In genomic region chr7:73842248-73842895, GRCh38 we compare ENCODE assay signal across 8 cellular contexts. TPM values are rescaled to one million over a fixed set of nuclear protein-coding genes. Genes with fewer than 3 reads are reported as not detected.
DNase-seq lines count a peak whose midpoint lies in the region; ATAC-seq and TF ChIP-seq lines count a peak whose summit lies in the region.

Gene METTL27, minus strand, starts transcription at chr7:73842516. Its CDS starts 376 bp downstream, at chr7:73842140.

- H3K27me3 Mint-ChIP-seq in CD4-positive, alpha-beta T cell, result no peaks in the 10 kb centered on the region
- H3K27me3 Mint-ChIP-seq in activated CD8-positive, alpha-beta T cell treated with anti-CD3 and anti-CD28 coated beads for 36 hours, result peaks cover 2% of the 10 kb centered on the region

- intact Hi-C loops in CD4-positive, alpha-beta T cell (cut with DNase I, micrococcal nuclease), result loop anchor here in 1 of 2 experiments (2.0 to 5.0 kb wide), 2 partner anchors 102 to 175 kb away; partner anchors contain the start of gene VPS37D
- intact Hi-C loops in activated CD8-positive, alpha-beta T cell treated with anti-CD3 and anti-CD28 coated beads for 36 hours (cut with micrococcal nuclease), result no loop called here

- H3K4me1 ChIP-seq in ectodermal cell (ENCODE audit: control insufficient read depth, insufficient read depth, low read length), result peaks cover 3% of the 10 kb centered on the region

- no peak for TF ChIP-seq CTCF in CD4-positive, alpha-beta T cell (IDR thresholded peaks at IDR 0.05)
- TF ChIP-seq CTCF in activated CD8-positive, alpha-beta T cell treated with anti-CD3 and anti-CD28 coated beads for 36 hours (IDR thresholded peaks at IDR 0.05), result no peak

- no peak within 1 kb of the TSS for H3K27ac ChIP-seq in CD4-positive, alpha-beta T cell (ENCODE audit: low read depth, low read length)
- peak within 1 kb of the TSS; percentile 72 for H3K27ac ChIP-seq in ectodermal cell (ENCODE audit: insufficient read depth, low read depth, low read length, poor library complexity, severe bottlenecking)

- no peaks in the 10 kb centered on the region for H3K36me3 ChIP-seq in ectodermal cell (ENCODE audit: control insufficient read depth, insufficient read depth, low read length)

- WGBS in ectodermal cell, 2 experiments, result 0 to 1% methylated on average over 34 to 35 of the region's 35 CpGs

- no peaks in the 10 kb centered on the region for H3K27me3 ChIP-seq in CD4-positive, alpha-beta T cell (ENCODE audit: control insufficient read depth, insufficient read depth, low read length)
- H3K27me3 ChIP-seq in ectodermal cell (ENCODE audit: control insufficient read depth, insufficient read depth, low read length, poor library complexity, severe bottlenecking), result no peaks in the 10 kb centered on the region

- H3K4me3 ChIP-seq in ectodermal cell (ENCODE audit: insufficient read depth, low read depth, low read length), result peak within 1 kb of the TSS; percentile 58

- peaks cover 14% of the 10 kb centered on the region for H3K4me1 Mint-ChIP-seq in CD4-positive, alpha-beta T cell (ENCODE audit: low read depth)
- peaks cover 11% of the 10 kb centered on the region for H3K4me1 Mint-ChIP-seq in activated CD8-positive, alpha-beta T cell treated with anti-CD3 and anti-CD28 coated beads for 36 hours (ENCODE audit: low read depth)

- no peaks in the 10 kb centered on the region for H3K9me3 Mint-ChIP-seq in CD4-positive, alpha-beta T cell
- H3K9me3 Mint-ChIP-seq in activated CD8-positive, alpha-beta T cell treated with anti-CD3 and anti-CD28 coated beads for 36 hours, result no peaks in the 10 kb centered on the region

- H3K4me3 Mint-ChIP-seq in CD4-positive, alpha-beta T cell, result peak within 1 kb of the TSS; percentile 90
- H3K4me3 Mint-ChIP-seq in activated CD8-positive, alpha-beta T cell treated with anti-CD3 and anti-CD28 coated beads for 36 hours, result peak within 1 kb of the TSS; percentile 71

- H3K36me3 Mint-ChIP-seq in CD4-positive, alpha-beta T cell (ENCODE audit: low read depth), result no peaks in the 10 kb centered on the region
- H3K36me3 Mint-ChIP-seq in activated CD8-positive, alpha-beta T cell treated with anti-CD3 and anti-CD28 coated beads for 36 hours (ENCODE audit: low read depth), result no peaks in the 10 kb centered on the region

- H3K9me3 ChIP-seq in CD4-positive, alpha-beta T cell (ENCODE audit: control insufficient read depth, low read length), result no peaks in the 10 kb centered on the region
- no peaks in the 10 kb centered on the region for H3K9me3 ChIP-seq in ectodermal cell (ENCODE audit: control insufficient read depth, low read length)

- ATAC-seq in CD4-positive, alpha-beta T cell (ENCODE audit: poor library complexity), result peak; percentile 99
- peak; percentile 96 for ATAC-seq in GM19452 (IDR thresholded peaks at IDR 0.05; ENCODE audit: unreplicated experiment)
- ATAC-seq in activated CD8-positive, alpha-beta T cell treated with anti-CD3 and anti-CD28 coated beads for 36 hours, result peak; percentile 99

- CTCF ChIA-PET in CD4-positive, alpha-beta T cell (lab: Charles Lee), result interaction anchor here (1.2 to 1.6 kb wide), 3 partner anchors 13 to 235 kb away, joined by 3 to 4 read pairs (median 3); no protein-coding TSS in a partner anchor
- CTCF ChIA-PET in activated CD8-positive, alpha-beta T cell treated with anti-CD3 and anti-CD28 coated beads for 36 hours (lab: Charles Lee), result interaction anchor here (0.7 to 4.5 kb wide), 5 partner anchors 9 to 185 kb away, joined by 3 to 27 read pairs (median 5); no protein-coding TSS in a partner anchor

- POLR2A ChIA-PET in CD4-positive, alpha-beta T cell (lab: Charles Lee), result interaction anchor here (0.9 to 1.6 kb wide), 6 partner anchors 10 to 320 kb away, joined by 3 to 14 read pairs (median 4); partner anchors contain the start of genes ABHD11 and BAZ1B
- POLR2A ChIA-PET in activated CD8-positive, alpha-beta T cell treated with anti-CD3 and anti-CD28 coated beads for 36 hours (lab: Charles Lee), result no interaction called here

- peak within 1 kb of the TSS; percentile 61 for H3K27ac Mint-ChIP-seq in CD4-positive, alpha-beta T cell
- peak within 1 kb of the TSS; percentile 55 for H3K27ac Mint-ChIP-seq in activated CD8-positive, alpha-beta T cell treated with anti-CD3 and anti-CD28 coated beads for 36 hours

- DNase-seq in CD4-positive, alpha-beta T cell, result peak; percentile 79 to 87 (median 86)
- DNase-seq in HK-2 (ENCODE audit: unreplicated experiment) (peak; percentile 95), NCI-H82 (lab: John Stamatoyannopoulos, UW) (peak; percentile 97), medulla oblongata (ENCODE audit: extremely low spot score) (peak; percentile 94)
- peak; percentile 96 for DNase-seq in activated CD8-positive, alpha-beta T cell treated with anti-CD3 and anti-CD28 coated beads for 36 hours
- DNase-seq in stimulated activated CD4-positive, alpha-beta T cell treated with anti-CD3 and anti-CD28 coated beads, TNF-alpha, amount 100 ng/mL, for 48 hours (ENCODE audit: low read depth in 3 of 3), result peak; percentile 75 to 87 (median 85)

RNA-seq across cellular contexts. Expression of gene METTL27, which starts in this region (rescaled TPM):
- total RNA-seq in CD4-positive, alpha-beta T cell, result 1 to 10 TPM; 1.6 to 2.1 TPM
- not detected for total RNA-seq in activated CD8-positive, alpha-beta T cell treated with anti-CD3 and anti-CD28 coated beads for 36 hours
- 4.7 TPM for polyA plus RNA-seq in ectodermal cell (2013, experiment 1 of 4)
- polyA plus RNA-seq in ectodermal cell (2013, experiment 2 of 4), result 3.4 TPM
- 3.3 TPM for polyA plus RNA-seq in ectodermal cell (2013, experiment 3 of 4)
- polyA plus RNA-seq in ectodermal cell (2013, experiment 4 of 4), result 4.7 TPM

Comparison
In these comparisons a context has a peak if more than half of its experiments do, and no peak if none do; other contexts are left out.
1. Peak in DNase-seq and ATAC-seq in activated CD8-positive, alpha-beta T cell treated with anti-CD3 and anti-CD28 coated beads for 36 hours; RNA of the gene not detected or under 1 TPM.